In the genomic region with DNA sequence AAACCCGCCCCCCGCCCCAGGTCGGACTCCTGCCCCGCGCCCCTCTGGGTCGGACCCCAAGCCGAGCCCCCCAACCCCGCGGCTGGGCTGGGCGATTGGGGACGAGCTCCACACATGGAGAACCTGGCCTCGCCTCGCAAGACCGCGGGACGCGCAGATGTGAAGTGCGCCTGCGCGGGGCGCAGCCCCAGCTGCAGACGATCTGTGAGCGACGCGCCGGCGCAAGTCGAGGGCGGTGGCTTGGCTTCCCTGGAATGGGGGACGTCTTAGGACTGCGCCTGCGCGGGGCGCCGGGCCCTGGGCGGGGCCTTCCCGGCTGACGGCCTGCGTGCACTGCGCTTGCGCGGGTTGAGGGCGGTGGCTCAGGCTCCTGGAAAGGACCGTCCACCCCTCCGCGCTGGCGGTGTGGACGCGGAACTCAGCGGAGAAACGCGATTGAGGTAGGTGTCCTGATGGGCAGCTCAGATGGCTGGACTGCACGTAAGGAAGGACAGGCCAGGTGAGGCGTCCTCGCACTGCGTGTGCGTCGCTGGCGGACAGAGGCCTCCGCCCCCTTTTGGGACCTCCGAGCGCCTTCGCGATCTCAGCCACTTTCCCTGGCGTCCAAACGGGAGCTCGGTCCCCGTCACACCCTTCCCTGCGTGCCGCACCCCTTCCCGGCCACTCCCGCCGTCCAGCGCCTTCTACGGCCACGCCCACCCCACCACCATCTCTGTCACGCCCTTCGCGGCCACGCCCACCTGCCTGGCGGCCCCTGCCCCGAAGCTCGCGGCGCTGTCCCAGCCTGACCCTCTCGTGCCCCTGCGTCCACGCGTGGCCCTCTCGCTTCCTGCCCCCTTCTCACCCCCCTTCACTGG, we compare ENCODE assay signal across 1 cellular context.
TF ChIP-seq lines count a peak whose summit lies in the region.

A gene (plus strand): TSS at position 351 of the 857 bp plus-strand sequence. CDS start 1,278 bp downstream, outside the sequence.

TF ChIP-seq in HepG2, 621 proteins besides CTCF, POLR2A, EP300 and RAD21 (continued from another document and continues in another):
- TF ChIP-seq, protein P1, sequence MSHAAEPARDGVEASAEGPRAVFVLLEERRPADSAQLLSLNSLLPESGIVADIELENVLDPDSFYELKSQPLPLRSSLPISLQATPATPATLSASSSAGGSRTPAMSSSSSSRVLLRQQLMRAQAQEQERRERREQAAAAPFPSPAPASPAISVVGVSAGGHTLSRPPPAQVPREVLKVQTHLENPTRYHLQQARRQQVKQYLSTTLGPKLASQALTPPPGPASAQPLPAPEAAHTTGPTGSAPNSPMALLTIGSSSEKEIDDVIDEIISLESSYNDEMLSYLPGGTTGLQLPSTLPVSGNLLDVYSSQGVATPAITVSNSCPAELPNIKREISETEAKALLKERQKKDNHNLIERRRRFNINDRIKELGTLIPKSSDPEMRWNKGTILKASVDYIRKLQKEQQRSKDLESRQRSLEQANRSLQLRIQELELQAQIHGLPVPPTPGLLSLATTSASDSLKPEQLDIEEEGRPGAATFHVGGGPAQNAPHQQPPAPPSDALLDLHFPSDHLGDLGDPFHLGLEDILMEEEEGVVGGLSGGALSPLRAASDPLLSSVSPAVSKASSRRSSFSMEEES (CRISPR knock-in tag; IDR thresholded peaks at IDR 0.05), result peak; percentile 45; the same call in 1 of the 2 replicates
- TF ChIP-seq, protein P2, sequence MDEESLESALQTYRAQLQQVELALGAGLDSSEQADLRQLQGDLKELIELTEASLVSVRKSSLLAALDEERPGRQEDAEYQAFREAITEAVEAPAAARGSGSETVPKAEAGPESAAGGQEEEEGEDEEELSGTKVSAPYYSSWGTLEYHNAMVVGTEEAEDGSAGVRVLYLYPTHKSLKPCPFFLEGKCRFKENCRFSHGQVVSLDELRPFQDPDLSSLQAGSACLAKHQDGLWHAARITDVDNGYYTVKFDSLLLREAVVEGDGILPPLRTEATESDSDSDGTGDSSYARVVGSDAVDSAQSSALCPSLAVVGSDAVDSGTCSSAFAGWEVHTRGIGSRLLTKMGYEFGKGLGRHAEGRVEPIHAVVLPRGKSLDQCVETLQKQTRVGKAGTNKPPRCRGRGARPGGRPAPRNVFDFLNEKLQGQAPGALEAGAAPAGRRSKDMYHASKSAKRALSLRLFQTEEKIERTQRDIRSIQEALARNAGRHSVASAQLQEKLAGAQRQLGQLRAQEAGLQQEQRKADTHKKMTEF (CRISPR knock-in tag; IDR thresholded peaks at IDR 0.05), result peak; percentile 86
- no peak for TF ChIP-seq FIP1L1 (IDR thresholded peaks at IDR 0.05; ENCODE audit: borderline replicate concordance, insufficient read depth, low read depth, low read length)
- peak; percentile 100 for TF ChIP-seq KLF9 (CRISPR knock-in tag; IDR thresholded peaks at IDR 0.05; ENCODE audit: low read depth)
- TF ChIP-seq, protein P3, sequence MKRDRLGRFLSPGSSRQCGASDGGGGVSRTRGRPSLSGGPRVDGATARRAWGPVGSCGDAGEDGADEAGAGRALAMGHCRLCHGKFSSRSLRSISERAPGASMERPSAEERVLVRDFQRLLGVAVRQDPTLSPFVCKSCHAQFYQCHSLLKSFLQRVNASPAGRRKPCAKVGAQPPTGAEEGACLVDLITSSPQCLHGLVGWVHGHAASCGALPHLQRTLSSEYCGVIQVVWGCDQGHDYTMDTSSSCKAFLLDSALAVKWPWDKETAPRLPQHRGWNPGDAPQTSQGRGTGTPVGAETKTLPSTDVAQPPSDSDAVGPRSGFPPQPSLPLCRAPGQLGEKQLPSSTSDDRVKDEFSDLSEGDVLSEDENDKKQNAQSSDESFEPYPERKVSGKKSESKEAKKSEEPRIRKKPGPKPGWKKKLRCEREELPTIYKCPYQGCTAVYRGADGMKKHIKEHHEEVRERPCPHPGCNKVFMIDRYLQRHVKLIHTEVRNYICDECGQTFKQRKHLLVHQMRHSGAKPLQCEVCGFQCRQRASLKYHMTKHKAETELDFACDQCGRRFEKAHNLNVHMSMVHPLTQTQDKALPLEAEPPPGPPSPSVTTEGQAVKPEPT (CRISPR knock-in tag; IDR thresholded peaks at IDR 0.05; ENCODE audit: low read depth), result peak; percentile 39; the same call in 1 of the 2 replicates
- peak; percentile 57; the same call in 1 of the 2 replicates for TF ChIP-seq IRX3 (CRISPR knock-in tag; IDR thresholded peaks at IDR 0.05; ENCODE audit: borderline replicate concordance, low read depth)
- TF ChIP-seq U2AF1 (optimal IDR thresholded peaks at IDR 0.05; ENCODE audit: low read depth, low read length), result no peak
- TF ChIP-seq ZNF709 (CRISPR knock-in tag; IDR thresholded peaks at IDR 0.05), result peak; percentile 59; the same call in 1 of the 2 replicates
- TF ChIP-seq AGO2 (optimal IDR thresholded peaks at IDR 0.05; ENCODE audit: low read depth, low read length), result peak; percentile 87
- TF ChIP-seq ZNF10 (CRISPR knock-in tag; IDR thresholded peaks at IDR 0.05; ENCODE audit: borderline replicate concordance, low read depth), result no peak
- peak; percentile 96 for TF ChIP-seq ZNF350 (CRISPR knock-in tag; IDR thresholded peaks at IDR 0.05; ENCODE audit: borderline replicate concordance, low read depth)
- 0 out of 2 replicates have a peak, but pooled peaks have one; percentile 63 for TF ChIP-seq NFE2L1 (CRISPR knock-in tag; IDR thresholded peaks at IDR 0.05; ENCODE audit: borderline replicate concordance)
- TF ChIP-seq, protein P4, sequence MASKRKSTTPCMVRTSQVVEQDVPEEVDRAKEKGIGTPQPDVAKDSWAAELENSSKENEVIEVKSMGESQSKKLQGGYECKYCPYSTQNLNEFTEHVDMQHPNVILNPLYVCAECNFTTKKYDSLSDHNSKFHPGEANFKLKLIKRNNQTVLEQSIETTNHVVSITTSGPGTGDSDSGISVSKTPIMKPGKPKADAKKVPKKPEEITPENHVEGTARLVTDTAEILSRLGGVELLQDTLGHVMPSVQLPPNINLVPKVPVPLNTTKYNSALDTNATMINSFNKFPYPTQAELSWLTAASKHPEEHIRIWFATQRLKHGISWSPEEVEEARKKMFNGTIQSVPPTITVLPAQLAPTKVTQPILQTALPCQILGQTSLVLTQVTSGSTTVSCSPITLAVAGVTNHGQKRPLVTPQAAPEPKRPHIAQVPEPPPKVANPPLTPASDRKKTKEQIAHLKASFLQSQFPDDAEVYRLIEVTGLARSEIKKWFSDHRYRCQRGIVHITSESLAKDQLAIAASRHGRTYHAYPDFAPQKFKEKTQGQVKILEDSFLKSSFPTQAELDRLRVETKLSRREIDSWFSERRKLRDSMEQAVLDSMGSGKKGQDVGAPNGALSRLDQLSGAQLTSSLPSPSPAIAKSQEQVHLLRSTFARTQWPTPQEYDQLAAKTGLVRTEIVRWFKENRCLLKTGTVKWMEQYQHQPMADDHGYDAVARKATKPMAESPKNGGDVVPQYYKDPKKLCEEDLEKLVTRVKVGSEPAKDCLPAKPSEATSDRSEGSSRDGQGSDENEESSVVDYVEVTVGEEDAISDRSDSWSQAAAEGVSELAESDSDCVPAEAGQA (IDR thresholded peaks at IDR 0.05; ENCODE audit: low read depth), result peak; percentile 14; the same call in 1 of the 2 replicates
- TF ChIP-seq, protein P4 (CRISPR knock-in tag; IDR thresholded peaks at IDR 0.05; ENCODE audit: borderline replicate concordance), result no peak
- TF ChIP-seq POLR2G (IDR thresholded peaks at IDR 0.05; ENCODE audit: low read depth, low read length), result peak; percentile 91
- TF ChIP-seq ZNF775 (CRISPR knock-in tag; IDR thresholded peaks at IDR 0.05; ENCODE audit: borderline replicate concordance), result no peak
- TF ChIP-seq ZNF430 (CRISPR knock-in tag; IDR thresholded peaks at IDR 0.05), result no peak; the same call in 1 of the 2 replicates
- no peak for TF ChIP-seq CEBPG (CRISPR knock-in tag; IDR thresholded peaks at IDR 0.05)
- TF ChIP-seq, protein P5, sequence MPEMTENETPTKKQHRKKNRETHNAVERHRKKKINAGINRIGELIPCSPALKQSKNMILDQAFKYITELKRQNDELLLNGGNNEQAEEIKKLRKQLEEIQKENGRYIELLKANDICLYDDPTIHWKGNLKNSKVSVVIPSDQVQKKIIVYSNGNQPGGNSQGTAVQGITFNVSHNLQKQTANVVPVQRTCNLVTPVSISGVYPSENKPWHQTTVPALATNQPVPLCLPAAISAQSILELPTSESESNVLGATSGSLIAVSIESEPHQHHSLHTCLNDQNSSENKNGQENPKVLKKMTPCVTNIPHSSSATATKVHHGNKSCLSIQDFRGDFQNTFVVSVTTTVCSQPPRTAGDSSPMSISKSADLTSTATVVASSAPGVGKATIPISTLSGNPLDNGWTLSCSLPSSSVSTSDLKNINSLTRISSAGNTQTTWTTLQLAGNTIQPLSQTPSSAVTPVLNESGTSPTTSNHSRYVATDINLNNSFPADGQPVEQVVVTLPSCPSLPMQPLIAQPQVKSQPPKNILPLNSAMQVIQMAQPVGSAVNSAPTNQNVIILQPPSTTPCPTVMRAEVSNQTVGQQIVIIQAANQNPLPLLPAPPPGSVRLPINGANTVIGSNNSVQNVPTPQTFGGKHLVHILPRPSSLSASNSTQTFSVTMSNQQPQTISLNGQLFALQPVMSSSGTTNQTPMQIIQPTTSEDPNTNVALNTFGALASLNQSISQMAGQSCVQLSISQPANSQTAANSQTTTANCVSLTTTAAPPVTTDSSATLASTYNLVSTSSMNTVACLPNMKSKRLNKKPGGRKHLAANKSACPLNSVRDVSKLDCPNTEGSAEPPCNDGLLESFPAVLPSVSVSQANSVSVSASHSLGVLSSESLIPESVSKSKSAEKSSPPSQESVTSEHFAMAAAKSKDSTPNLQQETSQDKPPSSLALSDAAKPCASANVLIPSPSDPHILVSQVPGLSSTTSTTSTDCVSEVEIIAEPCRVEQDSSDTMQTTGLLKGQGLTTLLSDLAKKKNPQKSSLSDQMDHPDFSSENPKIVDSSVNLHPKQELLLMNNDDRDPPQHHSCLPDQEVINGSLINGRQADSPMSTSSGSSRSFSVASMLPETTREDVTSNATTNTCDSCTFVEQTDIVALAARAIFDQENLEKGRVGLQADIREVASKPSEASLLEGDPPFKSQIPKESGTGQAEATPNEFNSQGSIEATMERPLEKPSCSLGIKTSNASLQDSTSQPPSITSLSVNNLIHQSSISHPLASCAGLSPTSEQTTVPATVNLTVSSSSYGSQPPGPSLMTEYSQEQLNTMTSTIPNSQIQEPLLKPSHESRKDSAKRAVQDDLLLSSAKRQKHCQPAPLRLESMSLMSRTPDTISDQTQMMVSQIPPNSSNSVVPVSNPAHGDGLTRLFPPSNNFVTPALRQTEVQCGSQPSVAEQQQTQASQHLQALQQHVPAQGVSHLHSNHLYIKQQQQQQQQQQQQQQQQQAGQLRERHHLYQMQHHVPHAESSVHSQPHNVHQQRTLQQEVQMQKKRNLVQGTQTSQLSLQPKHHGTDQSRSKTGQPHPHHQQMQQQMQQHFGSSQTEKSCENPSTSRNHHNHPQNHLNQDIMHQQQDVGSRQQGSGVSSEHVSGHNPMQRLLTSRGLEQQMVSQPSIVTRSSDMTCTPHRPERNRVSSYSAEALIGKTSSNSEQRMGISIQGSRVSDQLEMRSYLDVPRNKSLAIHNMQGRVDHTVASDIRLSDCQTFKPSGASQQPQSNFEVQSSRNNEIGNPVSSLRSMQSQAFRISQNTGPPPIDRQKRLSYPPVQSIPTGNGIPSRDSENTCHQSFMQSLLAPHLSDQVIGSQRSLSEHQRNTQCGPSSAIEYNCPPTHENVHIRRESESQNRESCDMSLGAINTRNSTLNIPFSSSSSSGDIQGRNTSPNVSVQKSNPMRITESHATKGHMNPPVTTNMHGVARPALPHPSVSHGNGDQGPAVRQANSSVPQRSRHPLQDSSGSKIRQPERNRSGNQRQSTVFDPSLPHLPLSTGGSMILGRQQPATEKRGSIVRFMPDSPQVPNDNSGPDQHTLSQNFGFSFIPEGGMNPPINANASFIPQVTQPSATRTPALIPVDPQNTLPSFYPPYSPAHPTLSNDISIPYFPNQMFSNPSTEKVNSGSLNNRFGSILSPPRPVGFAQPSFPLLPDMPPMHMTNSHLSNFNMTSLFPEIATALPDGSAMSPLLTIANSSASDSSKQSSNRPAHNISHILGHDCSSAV (CRISPR knock-in tag; IDR thresholded peaks at IDR 0.05; ENCODE audit: borderline replicate concordance), result no peak
- TF ChIP-seq ZSCAN29 (CRISPR knock-in tag; conservative IDR thresholded peaks at IDR 0.05), result peak; percentile 99
- TF ChIP-seq AHR (CRISPR knock-in tag; IDR thresholded peaks at IDR 0.05), result peak; percentile 52; the same call in 1 of the 2 replicates
- TF ChIP-seq, protein P6, sequence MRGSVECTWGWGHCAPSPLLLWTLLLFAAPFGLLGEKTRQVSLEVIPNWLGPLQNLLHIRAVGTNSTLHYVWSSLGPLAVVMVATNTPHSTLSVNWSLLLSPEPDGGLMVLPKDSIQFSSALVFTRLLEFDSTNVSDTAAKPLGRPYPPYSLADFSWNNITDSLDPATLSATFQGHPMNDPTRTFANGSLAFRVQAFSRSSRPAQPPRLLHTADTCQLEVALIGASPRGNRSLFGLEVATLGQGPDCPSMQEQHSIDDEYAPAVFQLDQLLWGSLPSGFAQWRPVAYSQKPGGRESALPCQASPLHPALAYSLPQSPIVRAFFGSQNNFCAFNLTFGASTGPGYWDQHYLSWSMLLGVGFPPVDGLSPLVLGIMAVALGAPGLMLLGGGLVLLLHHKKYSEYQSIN (CRISPR knock-in tag; IDR thresholded peaks at IDR 0.05; ENCODE audit: borderline replicate concordance), result no peak
- TF ChIP-seq ZBTB42 (CRISPR knock-in tag; IDR thresholded peaks at IDR 0.05), result peak; percentile 87; the same call in 1 of the 2 replicates
- TF ChIP-seq, protein P7, sequence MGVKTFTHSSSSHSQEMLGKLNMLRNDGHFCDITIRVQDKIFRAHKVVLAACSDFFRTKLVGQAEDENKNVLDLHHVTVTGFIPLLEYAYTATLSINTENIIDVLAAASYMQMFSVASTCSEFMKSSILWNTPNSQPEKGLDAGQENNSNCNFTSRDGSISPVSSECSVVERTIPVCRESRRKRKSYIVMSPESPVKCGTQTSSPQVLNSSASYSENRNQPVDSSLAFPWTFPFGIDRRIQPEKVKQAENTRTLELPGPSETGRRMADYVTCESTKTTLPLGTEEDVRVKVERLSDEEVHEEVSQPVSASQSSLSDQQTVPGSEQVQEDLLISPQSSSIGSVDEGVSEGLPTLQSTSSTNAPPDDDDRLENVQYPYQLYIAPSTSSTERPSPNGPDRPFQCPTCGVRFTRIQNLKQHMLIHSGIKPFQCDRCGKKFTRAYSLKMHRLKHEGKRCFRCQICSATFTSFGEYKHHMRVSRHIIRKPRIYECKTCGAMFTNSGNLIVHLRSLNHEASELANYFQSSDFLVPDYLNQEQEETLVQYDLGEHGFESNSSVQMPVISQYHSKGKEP (CRISPR knock-in tag; IDR thresholded peaks at IDR 0.05), result no peak; the same call in 1 of the 2 replicates
- TF ChIP-seq ZSCAN21 (CRISPR knock-in tag; IDR thresholded peaks at IDR 0.05; ENCODE audit: borderline replicate concordance), result peak; percentile 90; the same call in 1 of the 2 replicates
